23 cellular contexts compared by ENCODE assay signal in the genomic region with DNA sequence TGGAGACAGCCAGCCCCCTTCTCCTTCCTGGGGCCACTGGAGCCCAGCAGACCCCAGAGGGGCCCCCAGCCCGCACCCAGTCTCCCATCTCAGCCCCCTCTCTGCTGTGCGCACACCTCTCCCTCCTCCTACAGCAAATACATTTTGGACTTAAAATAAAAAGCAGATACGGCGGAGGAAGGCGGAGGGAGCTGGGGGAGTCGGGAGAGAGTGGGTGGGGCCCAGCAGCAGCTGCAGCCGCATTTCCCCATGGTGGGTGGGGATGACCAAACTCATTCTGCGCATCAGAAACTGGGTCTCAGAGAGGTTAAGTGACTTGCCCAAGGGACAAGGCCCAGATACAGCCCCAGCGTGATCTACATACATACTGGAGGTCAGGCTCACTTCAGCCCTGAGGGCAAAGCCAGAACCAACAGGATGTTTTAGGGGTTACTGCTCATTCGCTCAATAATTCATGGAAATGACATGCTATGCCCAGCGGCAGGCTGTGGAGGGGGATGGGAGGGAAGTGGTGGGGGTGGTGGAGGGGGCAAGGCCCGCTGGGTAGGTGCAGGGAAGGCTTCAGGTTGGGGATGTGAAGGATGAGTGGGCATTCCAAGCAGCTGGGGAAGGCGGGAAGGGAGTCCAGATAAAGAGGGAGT. TPM values are rescaled to one million over a fixed set of nuclear protein-coding genes. Genes with fewer than 3 reads are reported as not detected.
DNase-seq lines count a peak whose midpoint lies in the region; ATAC-seq and TF ChIP-seq lines count a peak whose summit lies in the region.
"Had no signal": no experiment of that assay in that cellular context is flagged by ENCODE, and none has a peak within 500 bp of the region (broad histone marks: within the 10 kb centered on the region; RNA-seq: fewer than 3 reads in every experiment).

No MANE protein-coding gene starts in this region.

- H3K4me2 ChIP-seq in osteoblast (ENCODE audit: insufficient read depth, low read length) = no peak overlapping the region

- H3K27me3 Mint-ChIP-seq in CD14-positive monocyte (ENCODE audit: low read depth in 3 of 3) (peaks cover 15 to 23% (median 18%) of the 10 kb centered on the region in 3 donors), endodermal cell (ENCODE audit: insufficient read depth) (peaks cover 30% of the 10 kb centered on the region)
- H3K27me3 Mint-ChIP-seq in stimulated activated naive CD8-positive, alpha-beta T cell treated with anti-CD3 and anti-CD28 coated beads, Interleukin-15, amount 100 ng/mL, for 72 hours = peaks cover 83% of the 10 kb centered on the region

- no peak overlapping the region for H3K27ac ChIP-seq in endodermal cell (ENCODE audit: low read depth, low read length)
- no peak overlapping the region for H3K27ac ChIP-seq in osteoblast (ENCODE audit: low read depth, low read length)
- H3K27ac ChIP-seq: SK-N-MC had no signal

- intact Hi-C loops in CD14-positive monocyte (cut with micrococcal nuclease) = no loop called here

- no peak for TF ChIP-seq CTCF in CD14-positive monocyte (IDR thresholded peaks at IDR 0.05)
- no peak for TF ChIP-seq CTCF in endodermal cell (conservative IDR thresholded peaks at IDR 0.05)
- no peak for TF ChIP-seq CTCF in osteoblast (IDR thresholded peaks at IDR 0.05; ENCODE audit: extremely low read depth, low read depth, low read length)

- no peak overlapping the region for H3K9ac ChIP-seq in endodermal cell (ENCODE audit: extremely low read depth, low read length, poor library complexity, severe bottlenecking)

- no peak for ATAC-seq in stimulated activated naive CD8-positive, alpha-beta T cell treated with anti-CD3 and anti-CD28 coated beads, Interleukin-15, amount 100 ng/mL, for 72 hours
- ATAC-seq: GM12878, HepG2, PC-3 had no signal

- 81 to 95% methylated on average over 7 to 13 of the region's 13 CpGs for WGBS in endodermal cell (ENCODE audit: insufficient coverage in 1 of 2, insufficient read length in 1 of 2), 2 experiments

- H3K9me3 Mint-ChIP-seq in CD14-positive monocyte (peaks cover 0 to 3% (median 0%) of the 10 kb centered on the region in 7 donors), endodermal cell (no peaks in the 10 kb centered on the region)
- H3K9me3 Mint-ChIP-seq in stimulated activated naive CD8-positive, alpha-beta T cell treated with anti-CD3 and anti-CD28 coated beads, Interleukin-15, amount 100 ng/mL, for 72 hours = no peaks in the 10 kb centered on the region
- H3K9me3 Mint-ChIP-seq: CD4-positive, alpha-beta T cell had no signal

- no peak overlapping the region for H2AFZ ChIP-seq in osteoblast (ENCODE audit: low read length)

- no peaks in the 10 kb centered on the region for H3K36me3 Mint-ChIP-seq in CD14-positive monocyte
- H3K36me3 Mint-ChIP-seq in endodermal cell (ENCODE audit: low read depth) = no peaks in the 10 kb centered on the region

- H3K27me3 ChIP-seq in endodermal cell (ENCODE audit: control insufficient read depth, insufficient read depth, low read length, poor library complexity, severe bottlenecking) (no peaks in the 10 kb centered on the region), osteoblast (ENCODE audit: insufficient read depth, low read length) (peaks cover 31% of the 10 kb centered on the region)

- H3K27ac Mint-ChIP-seq in CD14-positive monocyte (no peak overlapping the region), endodermal cell (no peak overlapping the region)
- H3K27ac Mint-ChIP-seq in stimulated activated naive CD8-positive, alpha-beta T cell treated with anti-CD3 and anti-CD28 coated beads, Interleukin-15, amount 100 ng/mL, for 72 hours = peak overlapping the region in 1 of 2 donors; percentile 55
- H3K27ac Mint-ChIP-seq: B cell; CD4-positive, alpha-beta T cell had no signal

- DNase-seq in CD14-positive monocyte (ENCODE audit: low spot score) = peak; percentile 19
- DNase-seq in M059J (ENCODE audit: low read depth) = peak; percentile 76
- DNase-seq in endodermal cell = peak; percentile 53
- DNase-seq in osteoblast (ENCODE audit: insufficient read length, low spot score, missing footprints) = peak; percentile 6
- DNase-seq in ecto neural progenitor cell (ENCODE audit: low spot score) = no peak
- DNase-seq in stimulated activated naive CD8-positive, alpha-beta T cell treated with anti-CD3 and anti-CD28 coated beads, Interleukin-15, amount 100 ng/mL, for 72 hours = no peak
- no peak for DNase-seq in HuH-7 (ENCODE audit: low spot score)
- no peak for DNase-seq in amygdala (lab: John Stamatoyannopoulos, UW)
- DNase-seq: CD4-positive, alpha-beta T cell; COR-L47; DMS79; GOT3; KBM-7; NCI-H1105 treated with DMSO at 0.1 percent for 48 hours; NCI-H2029 treated with DMSO at 0.1 percent for 48 hours; NCI-H524 treated with DMSO at 0.1 percent for 48 hours; PC-3; RPMI8226; SHP77 treated with DMSO at 0.1 percent for 48 hours had no signal

- H3K79me2 ChIP-seq in osteoblast (ENCODE audit: insufficient read depth, low read length) = no peaks in the 10 kb centered on the region

- no peaks in the 10 kb centered on the region for H4K20me1 ChIP-seq in osteoblast (ENCODE audit: insufficient read depth, low read length)

- no peaks in the 10 kb centered on the region for H3K36me3 ChIP-seq in endodermal cell (ENCODE audit: control insufficient read depth, insufficient read depth, low read length)
- no peaks in the 10 kb centered on the region for H3K36me3 ChIP-seq in osteoblast (ENCODE audit: insufficient read depth, low read length)

- H3K4me1 Mint-ChIP-seq in CD14-positive monocyte (no peaks in the 10 kb centered on the region), endodermal cell (peaks cover 2% of the 10 kb centered on the region)
- H3K4me1 Mint-ChIP-seq in stimulated activated naive CD8-positive, alpha-beta T cell treated with anti-CD3 and anti-CD28 coated beads, Interleukin-15, amount 100 ng/mL, for 72 hours = peaks cover 17% of the 10 kb centered on the region
- H3K4me1 Mint-ChIP-seq: B cell had no signal

- no peaks in the 10 kb centered on the region for H3K4me1 ChIP-seq in endodermal cell (ENCODE audit: control insufficient read depth, insufficient read depth, low read length)
- H3K4me1 ChIP-seq in osteoblast (ENCODE audit: insufficient read depth, low read length) = no peaks in the 10 kb centered on the region

- no peak overlapping the region for H3K4me3 ChIP-seq in endodermal cell (ENCODE audit: low read length)
- no peak overlapping the region for H3K4me3 ChIP-seq in osteoblast (ENCODE audit: insufficient read depth, low read length)
- H3K4me3 ChIP-seq: GM12878, SK-N-MC had no signal

- H3K4me3 Mint-ChIP-seq in CD14-positive monocyte = no peak overlapping the region
- no peak overlapping the region for H3K4me3 Mint-ChIP-seq in endodermal cell
- no peak overlapping the region for H3K4me3 Mint-ChIP-seq in stimulated activated naive CD8-positive, alpha-beta T cell treated with anti-CD3 and anti-CD28 coated beads, Interleukin-15, amount 100 ng/mL, for 72 hours
- H3K4me3 Mint-ChIP-seq: B cell; CD4-positive, alpha-beta T cell had no signal

- no peaks in the 10 kb centered on the region for H3K9me3 ChIP-seq in endodermal cell (ENCODE audit: control insufficient read depth, low read length)
- H3K9me3 ChIP-seq in osteoblast (ENCODE audit: low read depth, low read length) = no peaks in the 10 kb centered on the region

RNA-seq across cellular contexts. Expression of a gene that starts 30.8 kb away (rescaled TPM):
- polyA plus RNA-seq in CD14-positive monocyte = 10 to 100 TPM in 1 of 2 donors, 1 to 10 TPM in 1; 9.9 to 17.6 TPM
- 12.6 and 26.0 TPM in 2 replicates for total RNA-seq in M059J (2014; rRNA removed; shearing (Covaris generic))
- total RNA-seq in endodermal cell (10 to 100 TPM; 62.9 to 78.2 TPM), osteoblast (17.4 and 18.1 TPM in 2 replicates)
- polyA plus RNA-seq in endodermal cell (2013, experiment 1 of 2) = 94.6 TPM
- polyA plus RNA-seq in endodermal cell (2013, experiment 2 of 2) = 90.8 TPM

Comparison
In these comparisons a context has a peak if more than half of its experiments do, and no peak if none do; other contexts are left out.
1. DNase-seq: peak in CD14-positive monocyte (single experiment), M059J (single experiment), endodermal cell (single experiment) and osteoblast (single experiment); none in ecto neural progenitor cell (single experiment), stimulated activated naive CD8-positive, alpha-beta T cell treated with anti-CD3 and anti-CD28 coated beads, Interleukin-15, amount 100 ng/mL, for 72 hours (0 of 2), HuH-7 (single experiment) and amygdala (0 of 56).